ENCODE assay signal across 14 cellular contexts in the genomic region with DNA sequence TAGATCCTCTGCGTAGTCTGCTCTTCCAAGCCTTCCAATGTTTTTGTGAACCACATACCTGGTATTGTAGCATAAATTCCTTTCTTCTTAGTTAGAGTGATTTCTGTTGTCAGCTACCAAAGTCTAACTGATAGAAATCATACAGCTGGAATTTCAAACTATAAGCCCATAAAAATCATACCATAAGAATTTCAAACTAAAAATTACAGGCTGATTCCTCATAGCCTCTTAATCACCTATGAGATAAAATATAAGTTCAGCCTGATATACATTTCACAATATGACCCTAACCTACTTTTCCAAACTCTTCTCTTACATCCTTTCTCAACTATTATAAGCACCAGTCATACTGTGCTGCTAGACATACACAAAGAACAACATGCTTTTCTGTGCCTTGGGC.
"Had no signal": no experiment of that assay in that cellular context is flagged by ENCODE, and none has a peak within 500 bp of the region (broad histone marks: within the 10 kb centered on the region; RNA-seq: fewer than 3 reads in every experiment).

No MANE protein-coding gene starts in this region.

- H3K4me3 ChIP-seq: colonic mucosa, lung, transverse colon had no signal

- H3K36me3 Mint-ChIP-seq: activated CD4-positive, alpha-beta memory T cell treated with anti-CD3 and anti-CD28 coated beads for 36 hours; activated naive CD8-positive, alpha-beta T cell treated with anti-CD3 and anti-CD28 coated beads, Interleukin-2, amount 10 ng/mL, durations not matched to agents 7 days and 5 days; immature natural killer cell; stimulated activated effector memory CD8-positive, alpha-beta T cell treated with anti-CD3 and anti-CD28 coated beads, Interleukin-12 subunit alpha, Interleukin-12 subunit beta, amount 100 ng/mL, for 72 hours had no signal

- H3K4me1 ChIP-seq: colonic mucosa, transverse colon had no signal

- H3K36me3 ChIP-seq: colonic mucosa, neutrophil, transverse colon had no signal

- H3K27me3 ChIP-seq: colonic mucosa, transverse colon had no signal

- H3K4me1 Mint-ChIP-seq: activated naive CD8-positive, alpha-beta T cell treated with anti-CD3 and anti-CD28 coated beads, Interleukin-2, amount 10 ng/mL, durations not matched to agents 7 days and 5 days; immature natural killer cell; stimulated activated effector memory CD8-positive, alpha-beta T cell treated with anti-CD3 and anti-CD28 coated beads, Interleukin-12 subunit alpha, Interleukin-12 subunit beta, amount 100 ng/mL, for 72 hours had no signal

- H3K27ac ChIP-seq: colonic mucosa, neutrophil, transverse colon had no signal

- H3K27ac Mint-ChIP-seq: activated CD4-positive, alpha-beta memory T cell treated with anti-CD3 and anti-CD28 coated beads for 36 hours; activated naive CD8-positive, alpha-beta T cell treated with anti-CD3 and anti-CD28 coated beads, Interleukin-2, amount 10 ng/mL, durations not matched to agents 7 days and 5 days; immature natural killer cell; naive thymus-derived CD4-positive, alpha-beta T cell; stimulated activated effector memory CD8-positive, alpha-beta T cell treated with anti-CD3 and anti-CD28 coated beads, Interleukin-12 subunit alpha, Interleukin-12 subunit beta, amount 100 ng/mL, for 72 hours had no signal

- H3K9me3 Mint-ChIP-seq: activated naive CD8-positive, alpha-beta T cell treated with anti-CD3 and anti-CD28 coated beads, Interleukin-2, amount 10 ng/mL, durations not matched to agents 7 days and 5 days had no signal

- H3K9me3 ChIP-seq: colonic mucosa, neutrophil, transverse colon had no signal

- FAIRE-seq: small intestine had no signal

- DNase-seq: activated CD4-positive, alpha-beta memory T cell treated with anti-CD3 and anti-CD28 coated beads for 36 hours; activated naive CD8-positive, alpha-beta T cell treated with anti-CD3 and anti-CD28 coated beads, Interleukin-2, amount 10 ng/mL, durations not matched to agents 7 days and 5 days; activated T-cell treated with anti-CD3 and anti-CD28 coated beads, Interleukin-2, amount 50 U/mL, for 48 hours; colonic mucosa; effector CD4-positive, alpha-beta T cell; immature natural killer cell; left colon; naive thymus-derived CD4-positive, alpha-beta T cell; posterior cingulate gyrus; small intestine; transverse colon had no signal

- H3K4me3 Mint-ChIP-seq: activated CD4-positive, alpha-beta memory T cell treated with anti-CD3 and anti-CD28 coated beads for 36 hours; activated naive CD8-positive, alpha-beta T cell treated with anti-CD3 and anti-CD28 coated beads, Interleukin-2, amount 10 ng/mL, durations not matched to agents 7 days and 5 days; immature natural killer cell; naive thymus-derived CD4-positive, alpha-beta T cell; stimulated activated effector memory CD8-positive, alpha-beta T cell treated with anti-CD3 and anti-CD28 coated beads, Interleukin-12 subunit alpha, Interleukin-12 subunit beta, amount 100 ng/mL, for 72 hours had no signal

- ATAC-seq: left colon; naive thymus-derived CD4-positive, alpha-beta T cell; stimulated activated effector memory CD8-positive, alpha-beta T cell treated with anti-CD3 and anti-CD28 coated beads, Interleukin-12 subunit alpha, Interleukin-12 subunit beta, amount 100 ng/mL, for 72 hours had no signal
